ENCODE assay signal across 1 cellular context in genomic region chr6:55568779-55569439, GRCh38.
TF ChIP-seq lines count a peak whose summit lies in the region.

No MANE protein-coding gene starts in this region.

TF ChIP-seq in GM23338, 12 proteins besides CTCF, POLR2A, EP300 and RAD21 (continued from another document):
- TF ChIP-seq ZNF462 (CRISPR knock-in tag; IDR thresholded peaks at IDR 0.05), result no peak
